2 cellular contexts compared by ENCODE assay signal in genomic region chr1:109983380-109984189, GRCh38.
TF ChIP-seq lines count a peak whose summit lies in the region.

No MANE protein-coding gene starts in this region.

TF ChIP-seq in K562, 482 proteins besides CTCF, POLR2A, EP300 and RAD21 (continues in another document):
- TF ChIP-seq, protein P1, sequence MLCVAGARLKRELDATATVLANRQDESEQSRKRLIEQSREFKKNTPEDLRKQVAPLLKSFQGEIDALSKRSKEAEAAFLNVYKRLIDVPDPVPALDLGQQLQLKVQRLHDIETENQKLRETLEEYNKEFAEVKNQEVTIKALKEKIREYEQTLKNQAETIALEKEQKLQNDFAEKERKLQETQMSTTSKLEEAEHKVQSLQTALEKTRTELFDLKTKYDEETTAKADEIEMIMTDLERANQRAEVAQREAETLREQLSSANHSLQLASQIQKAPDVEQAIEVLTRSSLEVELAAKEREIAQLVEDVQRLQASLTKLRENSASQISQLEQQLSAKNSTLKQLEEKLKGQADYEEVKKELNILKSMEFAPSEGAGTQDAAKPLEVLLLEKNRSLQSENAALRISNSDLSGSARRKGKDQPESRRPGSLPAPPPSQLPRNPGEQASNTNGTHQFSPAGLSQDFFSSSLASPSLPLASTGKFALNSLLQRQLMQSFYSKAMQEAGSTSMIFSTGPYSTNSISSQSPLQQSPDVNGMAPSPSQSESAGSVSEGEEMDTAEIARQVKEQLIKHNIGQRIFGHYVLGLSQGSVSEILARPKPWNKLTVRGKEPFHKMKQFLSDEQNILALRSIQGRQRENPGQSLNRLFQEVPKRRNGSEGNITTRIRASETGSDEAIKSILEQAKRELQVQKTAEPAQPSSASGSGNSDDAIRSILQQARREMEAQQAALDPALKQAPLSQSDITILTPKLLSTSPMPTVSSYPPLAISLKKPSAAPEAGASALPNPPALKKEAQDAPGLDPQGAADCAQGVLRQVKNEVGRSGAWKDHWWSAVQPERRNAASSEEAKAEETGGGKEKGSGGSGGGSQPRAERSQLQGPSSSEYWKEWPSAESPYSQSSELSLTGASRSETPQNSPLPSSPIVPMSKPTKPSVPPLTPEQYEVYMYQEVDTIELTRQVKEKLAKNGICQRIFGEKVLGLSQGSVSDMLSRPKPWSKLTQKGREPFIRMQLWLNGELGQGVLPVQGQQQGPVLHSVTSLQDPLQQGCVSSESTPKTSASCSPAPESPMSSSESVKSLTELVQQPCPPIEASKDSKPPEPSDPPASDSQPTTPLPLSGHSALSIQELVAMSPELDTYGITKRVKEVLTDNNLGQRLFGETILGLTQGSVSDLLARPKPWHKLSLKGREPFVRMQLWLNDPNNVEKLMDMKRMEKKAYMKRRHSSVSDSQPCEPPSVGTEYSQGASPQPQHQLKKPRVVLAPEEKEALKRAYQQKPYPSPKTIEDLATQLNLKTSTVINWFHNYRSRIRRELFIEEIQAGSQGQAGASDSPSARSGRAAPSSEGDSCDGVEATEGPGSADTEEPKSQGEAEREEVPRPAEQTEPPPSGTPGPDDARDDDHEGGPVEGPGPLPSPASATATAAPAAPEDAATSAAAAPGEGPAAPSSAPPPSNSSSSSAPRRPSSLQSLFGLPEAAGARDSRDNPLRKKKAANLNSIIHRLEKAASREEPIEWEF (CRISPR knock-in tag; IDR thresholded peaks at IDR 0.05), result no peak
- TF ChIP-seq ARID3B (CRISPR knock-in tag; IDR thresholded peaks at IDR 0.05; ENCODE audit: borderline replicate concordance) (no peak), GTF2E2 (tag; IDR thresholded peaks at IDR 0.05) (peak; percentile 58; the same call in 1 of the 2 replicates), BACH1 (tag; IDR thresholded peaks at IDR 0.05) (no peak), GABPB2 (CRISPR knock-in tag; conservative IDR thresholded peaks at IDR 0.05) (no peak), ZBTB1 (CRISPR knock-in tag; IDR thresholded peaks at IDR 0.05; ENCODE audit: borderline replicate concordance, low read depth) (no peak), ZNF584 (CRISPR knock-in tag; IDR thresholded peaks at IDR 0.05; ENCODE audit: low read depth) (0 out of 2 replicates have a peak, but pooled peaks have one; percentile 7), MBD2 (IDR thresholded peaks at IDR 0.05; ENCODE audit: borderline replicate concordance, low read depth) (no peak), ZNF263 (CRISPR knock-in tag; IDR thresholded peaks at IDR 0.05; ENCODE audit: borderline replicate concordance) (no peak), KLF10 (CRISPR knock-in tag; IDR thresholded peaks at IDR 0.05) (no peak), CHAMP1 (IDR thresholded peaks at IDR 0.05) (no peak), ZNF551 (CRISPR knock-in tag; IDR thresholded peaks at IDR 0.05) (no peak), FOXM1 (IDR thresholded peaks at IDR 0.05; ENCODE audit: low read depth) (no peak), FOXM1 (CRISPR knock-in tag; IDR thresholded peaks at IDR 0.05; ENCODE audit: low read depth) (0 out of 2 replicates have a peak, but pooled peaks have one; percentile 33), CBX2 (IDR thresholded peaks at IDR 0.05; ENCODE audit: insufficient read depth, low read length, poor library complexity, severe bottlenecking) (no peak), DACH1 (IDR thresholded peaks at IDR 0.05; ENCODE audit: partially characterized antibody) (no peak), DPF2 (IDR thresholded peaks at IDR 0.05) (no peak), HDAC3 (IDR thresholded peaks at IDR 0.05; ENCODE audit: borderline replicate concordance, partially characterized antibody) (no peak)

TF ChIP-seq in HepG2, 621 proteins besides CTCF, POLR2A, EP300 and RAD21:
- TF ChIP-seq, protein P2, sequence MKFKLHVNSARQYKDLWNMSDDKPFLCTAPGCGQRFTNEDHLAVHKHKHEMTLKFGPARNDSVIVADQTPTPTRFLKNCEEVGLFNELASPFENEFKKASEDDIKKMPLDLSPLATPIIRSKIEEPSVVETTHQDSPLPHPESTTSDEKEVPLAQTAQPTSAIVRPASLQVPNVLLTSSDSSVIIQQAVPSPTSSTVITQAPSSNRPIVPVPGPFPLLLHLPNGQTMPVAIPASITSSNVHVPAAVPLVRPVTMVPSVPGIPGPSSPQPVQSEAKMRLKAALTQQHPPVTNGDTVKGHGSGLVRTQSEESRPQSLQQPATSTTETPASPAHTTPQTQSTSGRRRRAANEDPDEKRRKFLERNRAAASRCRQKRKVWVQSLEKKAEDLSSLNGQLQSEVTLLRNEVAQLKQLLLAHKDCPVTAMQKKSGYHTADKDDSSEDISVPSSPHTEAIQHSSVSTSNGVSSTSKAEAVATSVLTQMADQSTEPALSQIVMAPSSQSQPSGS (CRISPR knock-in tag; IDR thresholded peaks at IDR 0.05), result peak; percentile 10; the same call in 1 of the 2 replicates
- TF ChIP-seq, protein P3, sequence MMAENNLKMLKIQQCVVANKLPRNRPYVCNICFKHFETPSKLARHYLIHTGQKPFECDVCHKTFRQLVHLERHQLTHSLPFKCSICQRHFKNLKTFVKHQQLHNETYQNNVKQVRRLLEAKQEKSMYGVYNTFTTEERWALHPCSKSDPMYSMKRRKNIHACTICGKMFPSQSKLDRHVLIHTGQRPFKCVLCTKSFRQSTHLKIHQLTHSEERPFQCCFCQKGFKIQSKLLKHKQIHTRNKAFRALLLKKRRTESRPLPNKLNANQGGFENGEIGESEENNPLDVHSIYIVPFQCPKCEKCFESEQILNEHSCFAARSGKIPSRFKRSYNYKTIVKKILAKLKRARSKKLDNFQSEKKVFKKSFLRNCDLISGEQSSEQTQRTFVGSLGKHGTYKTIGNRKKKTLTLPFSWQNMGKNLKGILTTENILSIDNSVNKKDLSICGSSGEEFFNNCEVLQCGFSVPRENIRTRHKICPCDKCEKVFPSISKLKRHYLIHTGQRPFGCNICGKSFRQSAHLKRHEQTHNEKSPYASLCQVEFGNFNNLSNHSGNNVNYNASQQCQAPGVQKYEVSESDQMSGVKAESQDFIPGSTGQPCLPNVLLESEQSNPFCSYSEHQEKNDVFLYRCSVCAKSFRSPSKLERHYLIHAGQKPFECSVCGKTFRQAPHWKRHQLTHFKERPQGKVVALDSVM (CRISPR knock-in tag; IDR thresholded peaks at IDR 0.05), result 0 out of 2 replicates have a peak, but pooled peaks have one; percentile 18
- TF ChIP-seq ZNF672 (CRISPR knock-in tag; IDR thresholded peaks at IDR 0.05) (0 out of 2 replicates have a peak, but pooled peaks have one; percentile 15), ZKSCAN1 (IDR thresholded peaks at IDR 0.05; ENCODE audit: low read length) (peak; percentile 84), ESRRA (CRISPR knock-in tag; IDR thresholded peaks at IDR 0.05; ENCODE audit: low read depth) (0 out of 2 replicates have a peak, but pooled peaks have one; percentile 4), PAF1 (CRISPR knock-in tag; IDR thresholded peaks at IDR 0.05) (no peak), TCF12 (IDR thresholded peaks at IDR 0.05) (no peak), TCF12 (CRISPR knock-in tag; IDR thresholded peaks at IDR 0.05) (no peak)
